22 cellular contexts compared by ENCODE assay signal in genomic region chr4:75516144-75516543, GRCh38. TPM values are rescaled to one million over a fixed set of nuclear protein-coding genes. Genes with fewer than 3 reads are reported as not detected.
DNase-seq lines count a peak whose midpoint lies in the region; TF ChIP-seq lines count a peak whose summit lies in the region.
"Had no signal": no experiment of that assay in that cellular context is flagged by ENCODE, and none has a peak within 500 bp of the region (broad histone marks: within the 10 kb centered on the region; RNA-seq: fewer than 3 reads in every experiment).

No MANE protein-coding gene starts in this region.

- H3K27ac Mint-ChIP-seq in chondrocyte (ENCODE audit: unreplicated experiment): no peak overlapping the region

- H3K27me3 ChIP-seq in BLaER1 treated with 17β-estradiol and CSF1 and Interleukin-3, amounts not matched to agents 10 nM and 100 nM: no peaks in the 10 kb centered on the region
- H3K27me3 ChIP-seq in Karpas-422 (ENCODE audit: low read length): no peaks in the 10 kb centered on the region
- H3K27me3 ChIP-seq in effector memory CD4-positive, alpha-beta T cell (replicated peaks; ENCODE audit: control insufficient read depth, insufficient read depth, low read length, poor library complexity, severe bottlenecking): no peaks in the 10 kb centered on the region
- H3K27me3 ChIP-seq: gastrocnemius medialis, sigmoid colon, tibial nerve had no signal

- H3K4me1 ChIP-seq in BLaER1 treated with 17β-estradiol and CSF1 and Interleukin-3, amounts not matched to agents 10 nM and 100 nM: peaks cover 28 to 39% (median 35%) of the 10 kb centered on the region in 10 experiments
- peaks cover 27% of the 10 kb centered on the region for H3K4me1 ChIP-seq in Karpas-422 (ENCODE audit: low read length)
- peaks cover 31% of the 10 kb centered on the region for H3K4me1 ChIP-seq in effector memory CD4-positive, alpha-beta T cell (ENCODE audit: control insufficient read depth, insufficient read depth, low read length, poor library complexity, severe bottlenecking)

- peaks cover 23 to 50% (median 35%) of the 10 kb centered on the region in 11 experiments for H3K36me3 ChIP-seq in BLaER1 treated with 17β-estradiol and CSF1 and Interleukin-3, amounts not matched to agents 10 nM and 100 nM
- peaks cover 9% of the 10 kb centered on the region for H3K36me3 ChIP-seq in Karpas-422 (ENCODE audit: insufficient read depth, low read length)
- H3K36me3 ChIP-seq in effector memory CD4-positive, alpha-beta T cell (ENCODE audit: control insufficient read depth, insufficient read depth, low read length): peaks cover 9% of the 10 kb centered on the region

- peaks cover 22% of the 10 kb centered on the region for H3K4me1 Mint-ChIP-seq in chondrocyte (ENCODE audit: low read depth)

- TF ChIP-seq CTCF in chondrocyte (IDR thresholded peaks at IDR 0.05): no peak

- peak overlapping the region in 8 of 11 experiments; percentile 78 to 96 (median 90); a peak in 9 of 22 replicates for H3K4me2 ChIP-seq in BLaER1 treated with 17β-estradiol and CSF1 and Interleukin-3, amounts not matched to agents 10 nM and 100 nM
- peak overlapping the region; percentile 92 for H3K4me2 ChIP-seq in Karpas-422 (ENCODE audit: low read depth, low read length, poor library complexity, severe bottlenecking)

- peaks cover 57% of the 10 kb centered on the region for H3K79me2 ChIP-seq in Karpas-422 (ENCODE audit: low read length)

- peak overlapping the region in 1 of 11 experiments; percentile 92; a peak in 1 of 22 replicates for H3K9ac ChIP-seq in BLaER1 treated with 17β-estradiol and CSF1 and Interleukin-3, amounts not matched to agents 10 nM and 100 nM
- peak overlapping the region; percentile 94; the same call in 1 of the 2 replicates for H3K9ac ChIP-seq in Karpas-422 (ENCODE audit: low read length)

- H3K36me3 Mint-ChIP-seq in chondrocyte (ENCODE audit: low read depth): peaks cover 22% of the 10 kb centered on the region

- no peak overlapping the region for H2AFZ ChIP-seq in Karpas-422 (ENCODE audit: low read length)

- H3K9me3 Mint-ChIP-seq in chondrocyte (ENCODE audit: low read depth): no peaks in the 10 kb centered on the region
- H3K9me3 Mint-ChIP-seq: activated CD4-positive, alpha-beta T cell treated with anti-CD3 and anti-CD28 coated beads, Interleukin-2, amount 10 ng/mL, durations not matched to agents 7 days and 5 days had no signal

- no peak overlapping the region for H3K4me3 Mint-ChIP-seq in chondrocyte (ENCODE audit: unreplicated experiment)
- H3K4me3 Mint-ChIP-seq: activated CD4-positive, alpha-beta T cell treated with anti-CD3 and anti-CD28 coated beads, Interleukin-2, amount 10 ng/mL, durations not matched to agents 7 days and 5 days had no signal

- DNase-seq in Karpas-422 (no peak), SIG-M5 (lab: John Stamatoyannopoulos, UW) (no peak), chondrocyte (ENCODE audit: low spot score) (no peak), midbrain (lab: John Stamatoyannopoulos, UW) (no peak)
- DNase-seq in effector memory CD4-positive, alpha-beta T cell: no peak
- DNase-seq: activated CD4-positive, alpha-beta T cell treated with anti-CD3 and anti-CD28 coated beads, Interleukin-2, amount 10 ng/mL, durations not matched to agents 7 days and 5 days; activated CD8-positive, alpha-beta memory T cell treated with anti-CD3 and anti-CD28 coated beads, Interleukin-2, amount 50 U/mL, for 4 hours; activated effector memory CD4-positive, alpha-beta T cell treated with anti-CD3 and anti-CD28 coated beads, Interleukin-2, amount 50 U/mL, for 16 hours; anterior cingulate cortex; caudate nucleus; gastrocnemius medialis; KBM-7; kidney; naive B cell; NCI-H1092; sigmoid colon; stimulated activated naive CD4-positive, alpha-beta T cell treated with Interleukin-2 at 50 U/mL for 16 hours had no signal

- H3K9me2 ChIP-seq in Karpas-422 (replicated peaks; ENCODE audit: insufficient read depth, low read length): no peaks in the 10 kb centered on the region

- peaks cover 0 to 9% (median 0%) of the 10 kb centered on the region in 11 experiments; a peak in 2 of 22 replicates for H4K20me1 ChIP-seq in BLaER1 treated with 17β-estradiol and CSF1 and Interleukin-3, amounts not matched to agents 10 nM and 100 nM
- no peaks in the 10 kb centered on the region for H4K20me1 ChIP-seq in Karpas-422 (ENCODE audit: insufficient read depth, low read depth, low read length)

- no peaks in the 10 kb centered on the region for H3K27me3 Mint-ChIP-seq in chondrocyte (ENCODE audit: low read depth)
- H3K27me3 Mint-ChIP-seq: activated CD4-positive, alpha-beta T cell treated with anti-CD3 and anti-CD28 coated beads, Interleukin-2, amount 10 ng/mL, durations not matched to agents 7 days and 5 days; naive B cell had no signal

- no peak overlapping the region for H3K27ac ChIP-seq in BLaER1 treated with 17β-estradiol and CSF1 and Interleukin-3, amounts not matched to agents 10 nM and 100 nM
- no peak overlapping the region for H3K27ac ChIP-seq in Karpas-422 (ENCODE audit: low read length)
- peak overlapping the region; percentile 88 for H3K27ac ChIP-seq in effector memory CD4-positive, alpha-beta T cell (ENCODE audit: insufficient read depth, low read length, poor library complexity, severe bottlenecking)
- H3K27ac ChIP-seq: tibial nerve had no signal

- H3K4me3 ChIP-seq in BLaER1 treated with 17β-estradiol and CSF1 and Interleukin-3, amounts not matched to agents 10 nM and 100 nM: no peak overlapping the region
- H3K4me3 ChIP-seq in Karpas-422 (ENCODE audit: low read length): no peak overlapping the region
- H3K4me3 ChIP-seq in effector memory CD4-positive, alpha-beta T cell (ENCODE audit: insufficient read depth, low read depth, low read length, poor library complexity, severe bottlenecking): no peak overlapping the region
- H3K4me3 ChIP-seq: gastrocnemius medialis, sigmoid colon, tibial nerve had no signal

- no peaks in the 10 kb centered on the region; a peak in 1 of 22 replicates for H3K9me3 ChIP-seq in BLaER1 treated with 17β-estradiol and CSF1 and Interleukin-3, amounts not matched to agents 10 nM and 100 nM (replicated peaks in 1 of 11)
- H3K9me3 ChIP-seq in Karpas-422 (ENCODE audit: low read length): no peaks in the 10 kb centered on the region
- H3K9me3 ChIP-seq in effector memory CD4-positive, alpha-beta T cell (ENCODE audit: control insufficient read depth, low read length): no peaks in the 10 kb centered on the region
- H3K9me3 ChIP-seq: gastrocnemius medialis, sigmoid colon, tibial nerve had no signal

RNA-seq across cellular contexts. Expression of gene THAP6, which starts 1.9 kb away (rescaled TPM):
- total RNA-seq in Karpas-422 (2014; rRNA removed; shearing (Covaris generic); ENCODE audit: low replicate concordance): 17.8 and 18.7 TPM in 2 replicates
- total RNA-seq in chondrocyte: 12.9 to 13.2 TPM (median 13.2 TPM) in 3 replicates

RNA-seq across cellular contexts. Expression of gene RCHY1, which starts 1.9 kb away (rescaled TPM):
- 10.2 and 13.7 TPM in 2 replicates for total RNA-seq in Karpas-422 (2014; rRNA removed; shearing (Covaris generic); ENCODE audit: low replicate concordance)
- total RNA-seq in chondrocyte: 15.2 to 18.7 TPM (median 17.6 TPM) in 3 replicates

RNA-seq across cellular contexts. Expression of gene ODAPH, which starts 39.7 kb away (rescaled TPM):
- total RNA-seq in Karpas-422 (2014; rRNA removed; shearing (Covaris generic); ENCODE audit: low replicate concordance): not detected in 2 replicates
- not detected in 3 replicates for total RNA-seq in chondrocyte
- total RNA-seq: gastrocnemius medialis, kidney, lung microvascular endothelial cell, NCI-H460, Right ventricle myocardium inferior, sigmoid colon, tibial nerve had no signal
